1 cellular context compared by ENCODE assay signal in genomic region chr7:116863168-116863670, GRCh38.
TF ChIP-seq lines count a peak whose summit lies in the region.

No MANE protein-coding gene starts in this region.

TF ChIP-seq in WTC11, 78 proteins besides CTCF, POLR2A, EP300 and RAD21 (continued from another document):
- TF ChIP-seq ZBTB43 (CRISPR knock-in tag; IDR thresholded peaks at IDR 0.05): no peak
- TF ChIP-seq NFE2L1 (CRISPR knock-in tag; IDR thresholded peaks at IDR 0.05): no peak
- no peak for TF ChIP-seq CBFB (CRISPR knock-in tag; IDR thresholded peaks at IDR 0.05; ENCODE audit: low read depth)
- no peak for TF ChIP-seq CREB1 (CRISPR knock-in tag; IDR thresholded peaks at IDR 0.05)
